Comparison of ENCODE assay signal across 19 cellular contexts in the genomic region with DNA sequence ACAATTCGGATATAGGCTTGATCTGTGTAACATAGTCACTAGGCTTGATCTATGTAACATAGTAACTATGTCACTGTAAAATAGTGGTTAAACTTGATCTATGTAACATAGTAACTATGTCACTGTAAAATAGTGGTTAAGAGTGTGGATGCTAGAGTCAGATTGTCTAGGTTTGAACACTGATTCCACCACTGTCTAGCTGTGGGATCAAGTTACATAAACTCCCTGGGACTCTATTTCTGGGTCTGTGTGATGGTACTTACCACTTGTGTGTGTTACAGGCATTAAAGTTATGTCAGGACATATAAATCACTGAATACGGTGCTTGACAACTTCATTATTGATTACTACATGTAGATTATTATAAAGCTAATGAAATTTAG. TPM values are rescaled to one million over a fixed set of nuclear protein-coding genes. Genes with fewer than 3 reads are reported as not detected.
DNase-seq lines count a peak whose midpoint lies in the region; ATAC-seq and TF ChIP-seq lines count a peak whose summit lies in the region.
"Had no signal": no experiment of that assay in that cellular context is flagged by ENCODE, and none has a peak within 500 bp of the region (broad histone marks: within the 10 kb centered on the region; RNA-seq: fewer than 3 reads in every experiment).

No MANE protein-coding gene starts in this region.

- CTCF ChIA-PET in OCI-LY7 (lab: Charles Lee; ENCODE audit: unreplicated experiment): no interaction called here

- POLR2A ChIA-PET in OCI-LY7 (lab: Charles Lee): interaction anchor here (0.6 to 17.5 kb wide), 8 partner anchors 8 to 71 kb away, joined by 3 to 213 read pairs (median 4); partner anchors contain the start of gene CCNG2

- H3K9me3 ChIP-seq in DOHH2 (ENCODE audit: control insufficient read depth, insufficient read depth, low read length) (no peaks in the 10 kb centered on the region), OCI-LY7 (ENCODE audit: low read length) (no peaks in the 10 kb centered on the region; the same call in 1 of the 2 replicates), smooth muscle cell (replicated peaks; ENCODE audit: low read depth) (no peaks in the 10 kb centered on the region)
- H3K9me3 ChIP-seq: ascending aorta, HAP-1, heart right ventricle, spleen, thyroid gland had no signal

- H3K9me2 ChIP-seq in DOHH2 (replicated peaks; ENCODE audit: control insufficient read depth, low read length) (no peaks in the 10 kb centered on the region), OCI-LY7 (ENCODE audit: insufficient read depth, low read length) (no peaks in the 10 kb centered on the region)

- H3K27me3 ChIP-seq in DOHH2 (ENCODE audit: control insufficient read depth, low read length) (no peaks in the 10 kb centered on the region), smooth muscle cell (ENCODE audit: low read depth) (no peaks in the 10 kb centered on the region)
- H3K27me3 ChIP-seq: ascending aorta, heart right ventricle, spleen, thyroid gland had no signal

- H3F3A ChIP-seq in DOHH2 (ENCODE audit: control insufficient read depth, insufficient read depth): peaks cover 11% of the 10 kb centered on the region
- H3F3A ChIP-seq in smooth muscle cell (ENCODE audit: low read depth): no peaks in the 10 kb centered on the region

- H3K36me3 ChIP-seq in DOHH2 (ENCODE audit: control insufficient read depth, low read length): peaks cover 7% of the 10 kb centered on the region; the same call in 1 of the 2 replicates
- H3K36me3 ChIP-seq in OCI-LY7 (ENCODE audit: insufficient read depth, low read length): no peaks in the 10 kb centered on the region; the same call in 1 of the 2 replicates
- H3K36me3 ChIP-seq in smooth muscle cell (ENCODE audit: low read depth): no peaks in the 10 kb centered on the region
- H3K36me3 ChIP-seq: ascending aorta, HAP-1, heart right ventricle, spleen, thyroid gland had no signal

- H2AFZ ChIP-seq in OCI-LY7 (ENCODE audit: low read length): peak overlapping the region; percentile 91; the same call in 1 of the 2 replicates
- H2AFZ ChIP-seq in smooth muscle cell (ENCODE audit: low read depth): peak overlapping the region; percentile 8

- 80% methylated on average over 2 of the region's 2 CpGs for WGBS in smooth muscle cell (ENCODE audit: low lambda C conversion rate)

- H4K20me1 ChIP-seq in DOHH2 (ENCODE audit: control insufficient read depth, insufficient read depth, low read depth, low read length) (no peaks in the 10 kb centered on the region), OCI-LY7 (ENCODE audit: insufficient read depth, low read length) (no peaks in the 10 kb centered on the region), smooth muscle cell (ENCODE audit: low read depth) (no peaks in the 10 kb centered on the region)

- ATAC-seq in HG02763 (IDR thresholded peaks at IDR 0.05; ENCODE audit: unreplicated experiment): no peak
- ATAC-seq: heart right ventricle; natural killer cell treated with Interleukin-12 subunit alpha and Interleukin-12 subunit beta and Interleukin-15 and Interleukin-18, amount 100 ng/mL, for 72 hours had no signal

- H3K27ac ChIP-seq in DOHH2 (ENCODE audit: low read depth, low read length) (peak overlapping the region; percentile 51), OCI-LY7 (ENCODE audit: low read depth, low read length, poor library complexity, severe bottlenecking) (peak overlapping the region; percentile 38), smooth muscle cell (ENCODE audit: low read depth) (peak overlapping the region; percentile 70)
- H3K27ac ChIP-seq: ascending aorta, thyroid gland had no signal

- H3K79me2 ChIP-seq in DOHH2 (ENCODE audit: control insufficient read depth, low read length) (no peaks in the 10 kb centered on the region), OCI-LY7 (ENCODE audit: insufficient read depth, low read depth, low read length) (no peaks in the 10 kb centered on the region), smooth muscle cell (ENCODE audit: low read depth) (no peaks in the 10 kb centered on the region)

- no peak for DNase-seq in OCI-LY7 (ENCODE audit: low spot score)
- DNase-seq in fibroblast of villous mesenchyme (ENCODE audit: low read depth): peak; percentile 33
- no peak for DNase-seq in smooth muscle cell (lab: John Stamatoyannopoulos, UW; ENCODE audit: unreplicated experiment)
- DNase-seq in stimulated activated CD4-positive, alpha-beta T cell treated with anti-CD3 and anti-CD28 coated beads, Interleukin-4, amount 100 ng/mL, for 4 hours: no peak
- DNase-seq in AG08395 (ENCODE audit: low spot score): no peak
- DNase-seq: activated CD4-positive, alpha-beta memory T cell treated with anti-CD3 and anti-CD28 coated beads for 36 hours; activated naive CD4-positive, alpha-beta T cell treated with anti-CD3 and anti-CD28 coated beads for 36 hours; activated T-cell treated with anti-CD3 and anti-CD28 coated beads, Interleukin-2, amount 50 U/mL, for 24 hours; heart right ventricle; NCI-H1417; RPMI8226; spleen; thyroid gland had no signal

- BruUV-seq in OCI-LY7 (replicated peaks; lab: Mats Ljungman, UMichigan): no TSS peak

- TF ChIP-seq CTCF in DOHH2 (IDR thresholded peaks at IDR 0.05; ENCODE audit: low read depth, low read length, poor library complexity, severe bottlenecking): no peak
- no peak for TF ChIP-seq CTCF in OCI-LY7 (conservative IDR thresholded peaks at IDR 0.05; ENCODE audit: low read length)
- no peak for TF ChIP-seq CTCF in fibroblast of villous mesenchyme (IDR thresholded peaks at IDR 0.05; ENCODE audit: insufficient read depth, low read depth, low read length)
- TF ChIP-seq CTCF in smooth muscle cell (IDR thresholded peaks at IDR 0.05; ENCODE audit: borderline replicate concordance, insufficient read depth, poor library complexity, severe bottlenecking): no peak

- peak overlapping the region; percentile 36; the same call in 1 of the 2 replicates for H3K4me3 ChIP-seq in DOHH2 (ENCODE audit: low read length)
- H3K4me3 ChIP-seq in OCI-LY7 (ENCODE audit: low read depth, low read length, poor library complexity, severe bottlenecking): no peak overlapping the region
- no peak overlapping the region for H3K4me3 ChIP-seq in fibroblast of villous mesenchyme (ENCODE audit: low read depth, low read length)
- no peak overlapping the region for H3K4me3 ChIP-seq in smooth muscle cell
- H3K4me3 ChIP-seq: ascending aorta, HAP-1, heart right ventricle, lung, spleen, thyroid gland had no signal

- H3K4me2 ChIP-seq in DOHH2 (ENCODE audit: low read length): peak overlapping the region; percentile 53; the same call in 1 of the 2 replicates
- H3K4me2 ChIP-seq in OCI-LY7 (ENCODE audit: low read length): no peak overlapping the region
- H3K4me2 ChIP-seq in smooth muscle cell: no peak overlapping the region

- intact Hi-C loops in OCI-LY7 (cut with micrococcal nuclease; ENCODE audit: unreplicated experiment): no loop called here

- peaks cover 58% of the 10 kb centered on the region for H3K4me1 ChIP-seq in DOHH2 (ENCODE audit: control insufficient read depth, low read length)
- peaks cover 53% of the 10 kb centered on the region for H3K4me1 ChIP-seq in OCI-LY7 (ENCODE audit: insufficient read depth, low read length, poor library complexity, severe bottlenecking)
- peaks cover 9% of the 10 kb centered on the region for H3K4me1 ChIP-seq in smooth muscle cell (ENCODE audit: low read depth)
- H3K4me1 ChIP-seq: ascending aorta, thyroid gland had no signal

- H3K9ac ChIP-seq in smooth muscle cell (ENCODE audit: low read depth): no peak overlapping the region

RNA-seq across cellular contexts. Expression of gene CCNG2, which starts 9.6 kb away (rescaled TPM):
- 13.1 and 16.6 TPM in 2 replicates for total RNA-seq in OCI-LY7 (2014; rRNA removed; shearing (Covaris generic))
- 87.4 and 104 TPM in 2 replicates for total RNA-seq in OCI-LY7 (2022)
- total RNA-seq in fibroblast of villous mesenchyme: 20.0 and 25.9 TPM in 2 replicates
- 59.2 and 77.4 TPM in 2 replicates for total RNA-seq in smooth muscle cell
- polyA plus RNA-seq in smooth muscle cell: 50.3 and 59.8 TPM in 2 replicates
